8 cellular contexts compared by ENCODE assay signal in genomic region chr21:28991861-28992525, GRCh38. TPM values are rescaled to one million over a fixed set of nuclear protein-coding genes. Genes with fewer than 3 reads are reported as not detected.
DNase-seq lines count a peak whose midpoint lies in the region; ATAC-seq and TF ChIP-seq lines count a peak whose summit lies in the region.

No MANE protein-coding gene starts in this region.

- TF ChIP-seq CTCF in MM.1S (IDR thresholded peaks at IDR 0.05; ENCODE audit: low read length), result no peak

- H3K9ac ChIP-seq in MM.1S (ENCODE audit: low read length), result peak overlapping the region; percentile 80

- no peaks in the 10 kb centered on the region for H3K9me3 ChIP-seq in MM.1S (replicated peaks; ENCODE audit: insufficient read depth, low read length)

- no peaks in the 10 kb centered on the region for H3K27me3 ChIP-seq in MM.1S (replicated peaks; ENCODE audit: insufficient read depth, low read length)

- H3K9me2 ChIP-seq in MM.1S (replicated peaks; ENCODE audit: insufficient read depth, low read length), result no peaks in the 10 kb centered on the region

- H3K36me3 ChIP-seq in MM.1S (replicated peaks; ENCODE audit: insufficient read depth, low read length), result no peaks in the 10 kb centered on the region

- peak overlapping the region; percentile 86 for H2AFZ ChIP-seq in MM.1S (ENCODE audit: low read length)

- peaks cover 53% of the 10 kb centered on the region for H3K4me1 Mint-ChIP-seq in activated T-cell treated with anti-CD3 and anti-CD28 coated beads, Interleukin-2, amount 50 U/mL, for 4 hours (ENCODE audit: low read depth)
- peaks cover 36% of the 10 kb centered on the region for H3K4me1 Mint-ChIP-seq in central memory CD8-positive, alpha-beta T cell
- H3K4me1 Mint-ChIP-seq in memory B cell, result peaks cover 13% of the 10 kb centered on the region

- peak overlapping the region; percentile 79 for H3K27ac ChIP-seq in MM.1S (ENCODE audit: low read length)

- H3K27ac Mint-ChIP-seq in central memory CD8-positive, alpha-beta T cell (ENCODE audit: low read depth), result peak overlapping the region; percentile 88
- H3K27ac Mint-ChIP-seq in memory B cell, result peak overlapping the region; percentile 92

- H3K4me1 ChIP-seq in MM.1S (ENCODE audit: low read length), result peaks cover 13% of the 10 kb centered on the region

- peak overlapping the region; percentile 97 for H3K4me3 ChIP-seq in MM.1S (ENCODE audit: low read length)

- H3K9me3 Mint-ChIP-seq in activated T-cell treated with anti-CD3 and anti-CD28 coated beads, Interleukin-2, amount 50 U/mL, for 4 hours, result no peaks in the 10 kb centered on the region
- H3K9me3 Mint-ChIP-seq in central memory CD8-positive, alpha-beta T cell, result no peaks in the 10 kb centered on the region
- H3K9me3 Mint-ChIP-seq in memory B cell, result no peaks in the 10 kb centered on the region

- peaks cover 8% of the 10 kb centered on the region for H3K36me3 Mint-ChIP-seq in activated T-cell treated with anti-CD3 and anti-CD28 coated beads, Interleukin-2, amount 50 U/mL, for 4 hours (ENCODE audit: insufficient read depth)
- H3K36me3 Mint-ChIP-seq in central memory CD8-positive, alpha-beta T cell (ENCODE audit: insufficient read depth), result peaks cover 13% of the 10 kb centered on the region
- peaks cover 2% of the 10 kb centered on the region for H3K36me3 Mint-ChIP-seq in memory B cell

- no peak for ATAC-seq in activated T-cell treated with anti-CD3 and anti-CD28 coated beads, Interleukin-2, amount 50 U/mL, for 4 hours
- ATAC-seq in central memory CD8-positive, alpha-beta T cell (replicated peaks; ENCODE audit: extremely low read depth, poor library complexity, severe bottlenecking), result no peak
- ATAC-seq in memory B cell (ENCODE audit: low read depth), result no peak
- ATAC-seq in GM21737 (IDR thresholded peaks at IDR 0.05; ENCODE audit: unreplicated experiment), result no peak

- DNase-seq in activated T-cell treated with anti-CD3 and anti-CD28 coated beads, Interleukin-2, amount 50 U/mL, for 4 hours, result no peak
- no peak for DNase-seq in activated T-cell treated with anti-CD3 and anti-CD28 coated beads for 4 hours
- peak; percentile 18 for DNase-seq in MM.1S
- no peak for DNase-seq in central memory CD8-positive, alpha-beta T cell (ENCODE audit: low spot score in 2 of 2)
- DNase-seq in memory B cell (ENCODE audit: low spot score in 2 of 2), result no peak
- no peak for DNase-seq in cortex of kidney (lab: John Stamatoyannopoulos, UW)
- no peak for DNase-seq in activated CD4-positive, CD25-positive, alpha-beta regulatory T cell (lab: John Stamatoyannopoulos, UW)

- H3K27me3 Mint-ChIP-seq in activated T-cell treated with anti-CD3 and anti-CD28 coated beads, Interleukin-2, amount 50 U/mL, for 4 hours (ENCODE audit: low read depth), result no peaks in the 10 kb centered on the region
- H3K27me3 Mint-ChIP-seq in central memory CD8-positive, alpha-beta T cell, result no peaks in the 10 kb centered on the region
- no peaks in the 10 kb centered on the region for H3K27me3 Mint-ChIP-seq in memory B cell

- H3F3A ChIP-seq in MM.1S (ENCODE audit: insufficient read depth, low read length), result peaks cover 9% of the 10 kb centered on the region

- peaks cover 53% of the 10 kb centered on the region for H3K79me2 ChIP-seq in MM.1S (ENCODE audit: low read length)

- H3K4me2 ChIP-seq in MM.1S (ENCODE audit: low read depth, low read length), result peak overlapping the region; percentile 90

- H4K20me1 ChIP-seq in MM.1S (ENCODE audit: insufficient read depth, low read length), result no peaks in the 10 kb centered on the region

- peak overlapping the region; percentile 93 for H3K4me3 Mint-ChIP-seq in activated T-cell treated with anti-CD3 and anti-CD28 coated beads, Interleukin-2, amount 50 U/mL, for 4 hours
- H3K4me3 Mint-ChIP-seq in central memory CD8-positive, alpha-beta T cell, result peak overlapping the region; percentile 94
- H3K4me3 Mint-ChIP-seq in memory B cell, result peak overlapping the region; percentile 95

RNA-seq across cellular contexts. Expression of gene LTN1, which starts 0.7 kb away (rescaled TPM):
- 10 to 100 TPM; 19.6 to 21.7 (median 20.6) TPM for total RNA-seq in activated T-cell treated with anti-CD3 and anti-CD28 coated beads, Interleukin-2, amount 50 U/mL, for 4 hours

RNA-seq across cellular contexts. Expression of gene RWDD2B, which starts 27.2 kb away (rescaled TPM):
- 1 to 10 TPM; 6.9 to 8.5 (median 7.0) TPM for total RNA-seq in activated T-cell treated with anti-CD3 and anti-CD28 coated beads, Interleukin-2, amount 50 U/mL, for 4 hours

RNA-seq across cellular contexts. Expression of gene USP16, which starts 32.5 kb away (rescaled TPM):
- total RNA-seq in activated T-cell treated with anti-CD3 and anti-CD28 coated beads, Interleukin-2, amount 50 U/mL, for 4 hours, result 10 to 100 TPM; 54.7 to 61.1 (median 58.0) TPM
